ENCODE assay signal across 1 cellular context in the genomic region with DNA sequence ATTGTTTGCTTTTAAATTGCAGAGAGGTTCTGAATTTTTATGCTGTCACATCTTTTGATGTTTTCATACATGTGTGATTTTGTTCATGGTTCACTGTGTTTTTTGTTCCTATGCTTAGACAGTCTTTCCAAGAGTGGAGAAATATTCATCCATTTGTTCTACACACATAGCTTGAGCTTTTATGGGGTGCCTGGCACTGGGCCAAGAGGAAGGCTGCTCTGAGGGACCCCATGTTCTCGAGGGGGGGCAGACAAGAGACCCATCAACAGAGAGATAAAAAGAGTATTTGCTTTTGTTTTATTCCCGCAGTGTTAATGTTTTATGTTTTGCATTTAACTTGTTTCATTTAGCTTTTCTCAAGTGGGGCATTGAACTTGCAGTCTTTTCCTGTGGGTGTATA.
TF ChIP-seq lines count a peak whose summit lies in the region.

No MANE protein-coding gene starts in this region.

TF ChIP-seq in K562, 482 proteins besides CTCF, POLR2A, EP300 and RAD21:
- TF ChIP-seq NFIC (IDR thresholded peaks at IDR 0.05) = peak; percentile 90
- no peak for TF ChIP-seq PHF20 (IDR thresholded peaks at IDR 0.05; ENCODE audit: partially characterized antibody)
- no peak for TF ChIP-seq PYGO2 (tag; IDR thresholded peaks at IDR 0.05)
- peak; percentile 53 for TF ChIP-seq NFIX (CRISPR knock-in tag; IDR thresholded peaks at IDR 0.05; ENCODE audit: low read depth)
